10 cellular contexts compared by ENCODE assay signal in the genomic region with DNA sequence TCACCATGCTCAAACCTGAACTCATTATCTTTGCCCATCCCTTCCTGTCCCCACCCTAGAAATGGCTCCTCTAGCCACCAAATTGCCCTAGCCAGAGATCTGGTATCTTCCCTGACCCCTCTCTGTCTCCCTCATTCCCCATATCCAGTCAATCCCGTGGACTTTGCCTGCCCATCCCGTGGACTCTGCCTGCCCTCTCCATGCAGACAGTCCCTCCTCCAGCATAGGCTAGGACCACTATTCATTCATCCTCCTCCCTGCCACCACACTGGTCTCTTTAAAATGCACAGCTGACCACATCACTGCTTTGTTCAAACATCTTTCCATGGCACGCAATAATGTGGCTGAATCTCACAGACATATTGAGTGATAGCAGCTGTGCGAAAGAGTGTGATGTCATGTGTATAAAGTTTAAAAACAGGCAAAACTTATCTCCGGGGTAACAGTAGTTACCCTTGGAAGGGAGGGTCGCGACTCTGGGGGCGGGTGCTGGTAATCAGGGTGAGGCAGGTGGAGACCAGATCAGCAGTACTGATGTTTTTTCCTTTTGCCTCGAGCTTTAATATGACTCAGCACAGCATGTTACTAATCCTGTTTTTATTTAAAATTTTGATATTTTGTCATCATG. TPM values are rescaled to one million over a fixed set of nuclear protein-coding genes. Genes with fewer than 3 reads are reported as not detected.
DNase-seq lines count a peak whose midpoint lies in the region; ATAC-seq, FAIRE-seq and TF ChIP-seq lines count a peak whose summit lies in the region.
"Had no signal": no experiment of that assay in that cellular context is flagged by ENCODE, and none has a peak within 500 bp of the region (broad histone marks: within the 10 kb centered on the region; RNA-seq: fewer than 3 reads in every experiment).

No MANE protein-coding gene starts in this region.

- H2AFZ ChIP-seq in GM12878 (ENCODE audit: control insufficient read depth, low read depth, low read length) = no peak overlapping the region

- DNase-seq in CD8-positive, alpha-beta memory T cell = no peak
- DNase-seq in NCI-H146 (lab: John Stamatoyannopoulos, UW) (peak; percentile 62), GM12878 (ENCODE audit: low read depth, low spot score) (no peak), activated gamma-delta T cell (lab: John Stamatoyannopoulos, UW) (no peak), uterus (no peak), COR-L47 (lab: John Stamatoyannopoulos, UW) (no peak)
- DNase-seq: stimulated activated CD4-positive, alpha-beta T cell treated with anti-CD3 and anti-CD28 coated beads, Interleukin-4, amount 100 ng/mL, for 24 hours had no signal

- H3K9ac ChIP-seq in GM12878 (ENCODE audit: control insufficient read depth, insufficient read depth, low read length) = no peak overlapping the region
- no peak overlapping the region for H3K9ac ChIP-seq in muscle layer of colon (ENCODE audit: low read length)

- H3K27me3 ChIP-seq in CD8-positive, alpha-beta memory T cell (ENCODE audit: insufficient read depth, low read length, poor library complexity, severe bottlenecking) = no peaks in the 10 kb centered on the region
- no peaks in the 10 kb centered on the region for H3K27me3 ChIP-seq in GM12878 (replicated peaks in 1 of 2; ENCODE audit: control insufficient read depth in 2 of 2, insufficient read depth in 2 of 2, low read length in 1 of 2)
- no peaks in the 10 kb centered on the region for H3K27me3 ChIP-seq in muscle layer of colon (ENCODE audit: control insufficient read depth in 1 of 2, insufficient read depth in 2 of 2, low read length in 2 of 2)
- no peaks in the 10 kb centered on the region for H3K27me3 ChIP-seq in uterus

- no peaks in the 10 kb centered on the region for H3K36me3 ChIP-seq in CD8-positive, alpha-beta memory T cell (ENCODE audit: insufficient read depth, low read length)
- no peaks in the 10 kb centered on the region for H3K36me3 ChIP-seq in GM12878 (ENCODE audit: control insufficient read depth in 2 of 2, insufficient read depth in 2 of 2, low read length in 1 of 2)
- H3K36me3 ChIP-seq in muscle layer of colon (ENCODE audit: insufficient read depth, low read length) = no peaks in the 10 kb centered on the region
- H3K36me3 ChIP-seq in uterus = no peaks in the 10 kb centered on the region

- TF ChIP-seq RAD21 in GM12878 (IDR thresholded peaks at IDR 0.05; ENCODE audit: insufficient read depth, low read depth, low read length) = no peak

- intact Hi-C loops in GM12878 (cut with micrococcal nuclease; ENCODE audit: unreplicated experiment) (no loop called here), uterus (cut with DNase I; ENCODE audit: low total_unique reads) (no loop called here)

- SMC1A ChIA-PET in GM12878 (lab: Charles Lee; ENCODE audit: uncharacterized antibody, unreplicated experiment) = no interaction called here

- peak overlapping the region in 1 of 7 donors; percentile 65 for H3K4me3 Mint-ChIP-seq in CD8-positive, alpha-beta memory T cell

- peaks cover 0 to 2% of the 10 kb centered on the region in 2 donors for H3K27me3 Mint-ChIP-seq in CD8-positive, alpha-beta memory T cell

- CTCF ChIA-PET in CD8-positive, alpha-beta memory T cell (lab: Charles Lee) = interaction anchor here (1.2 to 1.5 kb wide), 2 partner anchors 40 to 110 kb away, joined by 3 to 4 read pairs; no protein-coding TSS in a partner anchor
- CTCF ChIA-PET in GM12878 (lab: Yijun Ruan, JAX) = interaction anchor here (2.4 kb wide), 1 partner anchor 40 kb away, joined by 13 read pairs; no protein-coding TSS in a partner anchor

- RAD21 ChIA-PET in GM12878 (lab: Charles Lee; ENCODE audit: unreplicated experiment) = interaction anchor here (0.6 kb wide), 1 partner anchor 11 kb away, joined by 3 read pairs; no protein-coding TSS in a partner anchor

- peaks cover 0 to 2% (median 0%) of the 10 kb centered on the region in 3 donors for H3K36me3 Mint-ChIP-seq in CD8-positive, alpha-beta memory T cell

- H3K4me2 ChIP-seq in GM12878 (ENCODE audit: control insufficient read depth, insufficient read depth) = no peak overlapping the region

- no peak overlapping the region for H3K4me3 ChIP-seq in CD8-positive, alpha-beta memory T cell (ENCODE audit: low read length)
- no peak overlapping the region for H3K4me3 ChIP-seq in GM12878
- H3K4me3 ChIP-seq in muscle layer of colon (ENCODE audit: low read depth in 1 of 2, low read length in 2 of 2) = no peak overlapping the region
- H3K4me3 ChIP-seq in uterus = no peak overlapping the region

- TF ChIP-seq CTCF in GM12878 (IDR thresholded peaks at IDR 0.05 in 2 of 3, conservative IDR thresholded peaks at IDR 0.05 in 1 of 3; ENCODE audit: control insufficient read depth in 2 of 3, extremely low read depth in 1 of 3, insufficient read depth in 1 of 3, low read depth in 3 of 3, low read length in 3 of 3) = no peak
- TF ChIP-seq CTCF in uterus (IDR thresholded peaks at IDR 0.05) = no peak

- WGBS in GM12878 (ENCODE audit: insufficient coverage, insufficient replicate concordance, low lambda C conversion rate, missing lambda C conversion rate) = 15% methylated on average over 9 of the region's 9 CpGs

- no peaks in the 10 kb centered on the region for H3K9me3 ChIP-seq in CD8-positive, alpha-beta memory T cell (ENCODE audit: low read length)
- H3K9me3 ChIP-seq in GM12878 (replicated peaks; ENCODE audit: control insufficient read depth, insufficient read depth, low read length) (no peaks in the 10 kb centered on the region), muscle layer of colon (ENCODE audit: low read length) (no peaks in the 10 kb centered on the region), uterus (no peaks in the 10 kb centered on the region)

- peaks cover 11% of the 10 kb centered on the region for H3K79me2 ChIP-seq in GM12878 (ENCODE audit: control insufficient read depth, insufficient read depth, low read length)

- H3K4me1 ChIP-seq in CD8-positive, alpha-beta memory T cell (ENCODE audit: insufficient read depth, low read length) = peaks cover 11% of the 10 kb centered on the region
- H3K4me1 ChIP-seq in GM12878 (ENCODE audit: control insufficient read depth, insufficient read depth, low read length) (peaks cover 25% of the 10 kb centered on the region), muscle layer of colon (ENCODE audit: insufficient read depth, low read length) (peaks cover 23% of the 10 kb centered on the region), uterus (no peaks in the 10 kb centered on the region)

- no peak for TF ChIP-seq EP300 in GM12878 (IDR thresholded peaks at IDR 0.05; ENCODE audit: borderline replicate concordance in 1 of 2, control insufficient read depth in 1 of 2, low read depth in 2 of 2, low read length in 2 of 2)

- in situ Hi-C loops in GM12878 (cut with MboI) = no loop called here

- ATAC-seq in GM12878 (no peak), GM19463 (IDR thresholded peaks at IDR 0.05; ENCODE audit: unreplicated experiment) (no peak)

- BruUV-seq in GM12878 (replicated peaks; lab: Mats Ljungman, UMichigan) = no TSS peak

- peak overlapping the region; percentile 60 for H3K27ac ChIP-seq in CD8-positive, alpha-beta memory T cell (ENCODE audit: low read depth, low read length)
- H3K27ac ChIP-seq in GM12878 (ENCODE audit: control insufficient read depth, insufficient read depth) = no peak overlapping the region
- peak overlapping the region; percentile 85 for H3K27ac ChIP-seq in muscle layer of colon (ENCODE audit: low read depth, low read length)
- peak overlapping the region in 1 of 2 donors; percentile 37 for H3K27ac ChIP-seq in uterus

- peaks cover 24 to 27% (median 24%) of the 10 kb centered on the region in 3 donors for H3K4me1 Mint-ChIP-seq in CD8-positive, alpha-beta memory T cell

- peak; percentile 23 for FAIRE-seq in GM12878 (lab: Jason Lieb, UNC)
- FAIRE-seq: GM12892 had no signal

- TF ChIP-seq POLR2A in GM12878 (IDR thresholded peaks at IDR 0.05; ENCODE audit: low read depth, low read length) (no peak), uterus (IDR thresholded peaks at IDR 0.05) (no peak)

- H4K20me1 ChIP-seq in GM12878 (ENCODE audit: control insufficient read depth, insufficient read depth) = no peaks in the 10 kb centered on the region

- no peaks in the 10 kb centered on the region for H3K9me3 Mint-ChIP-seq in CD8-positive, alpha-beta memory T cell

- H3K27ac Mint-ChIP-seq in CD8-positive, alpha-beta memory T cell = no peak overlapping the region

- POLR2A ChIA-PET in CD8-positive, alpha-beta memory T cell (lab: Charles Lee) = no interaction called here
- POLR2A ChIA-PET in GM12878 (lab: Charles Lee) = no interaction called here

TF ChIP-seq in GM12878, 131 proteins besides CTCF, POLR2A, EP300 and RAD21 (continues in another document):
- TF ChIP-seq CREB1 (IDR thresholded peaks at IDR 0.05; ENCODE audit: low read depth) (peak; percentile 59; the same call in 1 of the 2 replicates), RUNX3 (IDR thresholded peaks at IDR 0.05; ENCODE audit: low read length) (peak; percentile 77), CBFB (IDR thresholded peaks at IDR 0.05; ENCODE audit: low read depth) (no peak), MYB (IDR thresholded peaks at IDR 0.05; ENCODE audit: borderline replicate concordance, low read depth, low read length) (no peak), FOXM1 (IDR thresholded peaks at IDR 0.05; ENCODE audit: low read depth, low read length) (peak; percentile 35; the same call in 1 of the 2 replicates)

RNA-seq across cellular contexts. Expression of gene SLC2A1, which starts 4.8 kb away (rescaled TPM):
- total RNA-seq in CD8-positive, alpha-beta memory T cell = 100 to 1,000 TPM; 103 to 108 TPM
- 42.6 TPM for polyA plus RNA-seq in CD8-positive, alpha-beta memory T cell
- 231 and 256 TPM in 2 replicates for total RNA-seq in GM12878 (2013; cell fraction: nucleolus; rRNA removed)
- total RNA-seq in GM12878 (2014; rRNA removed) (51.6 and 59.6 TPM in 2 replicates), GM12878 (2014; rRNA removed; fragmentation: Illumina TruSeq; extraction: Trizol) (21.1 and 21.9 TPM in 2 replicates), GM12878 (2021) (59.5 and 62.7 TPM in 2 replicates), uterus (10 to 100 TPM in 3 of 4 donors, 1 to 10 TPM in 1; 4.6 to 76.2 (median 28.2) TPM)
- polyA plus RNA-seq in GM12878 (2011; ENCODE audit: low read depth) = 14.2 TPM
- polyA plus RNA-seq in GM12878 (2011; rRNA removed) (24.6 and 61.0 TPM in 2 replicates), GM12878 (2014; fragmentation: Illumina TruSeq; extraction: Trizol) (19.1 and 24.0 TPM in 2 replicates), GM12878 (2014; fragmentation: Nextera tagmentation; extraction: Ambion mirVana) (1 to 10 TPM; 5.7 to 8.2 TPM), GM12878 (2014; rRNA removed) (28.7 and 29.0 TPM in 2 replicates), GM12878 (2016; fragmentation: Nextera tagmentation; extraction: Ambion mirVana) (10 to 100 TPM; 65.2 to 66.0 TPM)
- polyA plus RNA-seq in GM12878 (2011; cell fraction: cytosol; rRNA removed) = 65.0 and 66.9 TPM in 2 replicates
- 133 and 156 TPM in 2 replicates for polyA plus RNA-seq in GM12878 (2011; cell fraction: nucleus; rRNA removed)
- polyA plus RNA-seq in GM12878 (2012) = 31.0 and 72.3 TPM in 2 replicates
- polyA minus RNA-seq in GM12878 (2011; rRNA and poly(A)+ RNA removed) = 75.2 and 106 TPM in 2 replicates
- polyA minus RNA-seq in GM12878 (2011; cell fraction: cytosol; rRNA and poly(A)+ RNA removed) = 35.3 and 45.0 TPM in 2 replicates
- polyA minus RNA-seq in GM12878 (2011; cell fraction: nucleus; rRNA and poly(A)+ RNA removed) = 71.8 and 100 TPM in 2 replicates
